Comparison of ENCODE assay signal across 19 cellular contexts in the genomic region with DNA sequence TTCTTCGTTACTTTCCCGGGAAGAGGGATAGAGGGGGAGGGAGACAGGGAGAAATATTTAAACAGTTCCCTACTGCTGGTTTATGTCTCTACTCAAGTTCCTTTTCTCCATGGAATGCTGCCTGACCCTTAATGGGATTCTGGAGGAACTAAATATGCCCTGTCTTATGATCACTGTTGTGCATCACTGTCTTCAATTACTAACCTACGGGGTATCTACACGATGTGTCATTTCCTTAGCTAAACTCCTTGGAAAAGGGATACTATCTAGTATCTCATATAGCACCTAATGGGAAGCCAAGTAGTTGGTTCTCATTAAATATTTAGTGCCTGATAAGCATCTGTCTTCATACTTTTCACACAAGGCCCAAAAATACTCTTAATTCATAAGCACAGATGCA. TPM values are rescaled to one million over a fixed set of nuclear protein-coding genes. Genes with fewer than 3 reads are reported as not detected.
A peak's percentile ranks its signal among the peaks of the same experiment; 100 is the strongest.
DNase-seq lines count a peak whose midpoint lies in the region; ATAC-seq, FAIRE-seq and TF ChIP-seq lines count a peak whose summit lies in the region.
"Had no signal": no experiment of that assay in that cellular context is flagged by ENCODE, and none has a peak within 500 bp of the region (broad histone marks: within the 10 kb centered on the region; RNA-seq: fewer than 3 reads in every experiment).

No MANE protein-coding gene starts in this region.

- H3K9me3 ChIP-seq in subcutaneous abdominal adipose tissue (ENCODE audit: control insufficient read depth in 5 of 5, low read length in 5 of 5), result no peaks in the 10 kb centered on the region
- H3K9me3 ChIP-seq: left lung had no signal

- no peak overlapping the region for H3K9ac ChIP-seq in subcutaneous abdominal adipose tissue (ENCODE audit: low read length in 5 of 5)

- no peak overlapping the region for H3K4me3 Mint-ChIP-seq in activated CD4-positive, alpha-beta T cell treated with anti-CD3 and anti-CD28 coated beads, Interleukin-2, amount 10 ng/mL, durations not matched to agents 7 days and 5 days
- H3K4me3 Mint-ChIP-seq: activated T-helper 1 cell treated with anti-CD3 and anti-CD28 coated beads, Interleukin-12 subunit alpha, Interleukin-12 subunit beta, Interleukin-2, Interleukin-4 antibody, amounts not matched to agents 30 ng/mL and 10 ng/mL and 1 ng/mL, durations not matched to agents 14 hours and 24 hours and 36 hours; CD8-positive, alpha-beta memory T cell; naive B cell; T-helper 2 cell treated with Interferon-gamma antibody and Interleukin-4, amounts not matched to agents 5 μg/mL and 100 μg/mL, for 36 hours had no signal

- CTCF ChIA-PET in activated CD4-positive, alpha-beta T cell treated with anti-CD3 and anti-CD28 coated beads, Interleukin-2, amount 10 ng/mL, durations not matched to agents 7 days and 5 days (lab: Charles Lee), result no interaction called here

- peaks cover 6% of the 10 kb centered on the region for H3K4me1 Mint-ChIP-seq in activated CD4-positive, alpha-beta T cell treated with anti-CD3 and anti-CD28 coated beads, Interleukin-2, amount 10 ng/mL, durations not matched to agents 7 days and 5 days

- POLR2A ChIA-PET in activated CD4-positive, alpha-beta T cell treated with anti-CD3 and anti-CD28 coated beads, Interleukin-2, amount 10 ng/mL, durations not matched to agents 7 days and 5 days (lab: Charles Lee), result interaction anchor here (0.6 kb wide), 1 partner anchor 287 kb away, joined by 3 read pairs; no protein-coding TSS in a partner anchor

- no peak overlapping the region for H3K4me3 ChIP-seq in fibroblast of the aortic adventitia (ENCODE audit: low read depth, low read length)
- H3K4me3 ChIP-seq in subcutaneous abdominal adipose tissue (ENCODE audit: low read depth in 1 of 5, low read length in 5 of 5), result no peak overlapping the region
- H3K4me3 ChIP-seq: left lung had no signal

- no peaks in the 10 kb centered on the region for H3K27me3 Mint-ChIP-seq in activated CD4-positive, alpha-beta T cell treated with anti-CD3 and anti-CD28 coated beads, Interleukin-2, amount 10 ng/mL, durations not matched to agents 7 days and 5 days
- H3K27me3 Mint-ChIP-seq: CD8-positive, alpha-beta memory T cell; naive B cell had no signal

- H3K36me3 Mint-ChIP-seq in activated CD4-positive, alpha-beta T cell treated with anti-CD3 and anti-CD28 coated beads, Interleukin-2, amount 10 ng/mL, durations not matched to agents 7 days and 5 days (ENCODE audit: low read depth), result peaks cover 68% of the 10 kb centered on the region

- FAIRE-seq in GM19239 (lab: Jason Lieb, UNC), result peak; percentile 63
- FAIRE-seq in GM12892 (lab: Jason Lieb, UNC), result no peak

- no peaks in the 10 kb centered on the region for H3K9me3 Mint-ChIP-seq in activated CD4-positive, alpha-beta T cell treated with anti-CD3 and anti-CD28 coated beads, Interleukin-2, amount 10 ng/mL, durations not matched to agents 7 days and 5 days
- H3K9me3 Mint-ChIP-seq: CD8-positive, alpha-beta memory T cell; naive B cell; T-helper 2 cell treated with Interferon-gamma antibody and Interleukin-4, amounts not matched to agents 5 μg/mL and 100 μg/mL, for 36 hours had no signal

- peaks cover 14 to 34% (median 18%) of the 10 kb centered on the region in 5 donors for H3K36me3 ChIP-seq in subcutaneous abdominal adipose tissue (ENCODE audit: control insufficient read depth in 5 of 5, insufficient read depth in 5 of 5, low read length in 5 of 5)

- no peak for ATAC-seq in left colon
- ATAC-seq: Right ventricle myocardium inferior had no signal

- no peak overlapping the region for H3K27ac Mint-ChIP-seq in activated CD4-positive, alpha-beta T cell treated with anti-CD3 and anti-CD28 coated beads, Interleukin-2, amount 10 ng/mL, durations not matched to agents 7 days and 5 days
- H3K27ac Mint-ChIP-seq: activated T-helper 1 cell treated with anti-CD3 and anti-CD28 coated beads, Interleukin-12 subunit alpha, Interleukin-12 subunit beta, Interleukin-2, Interleukin-4 antibody, amounts not matched to agents 30 ng/mL and 10 ng/mL and 1 ng/mL, durations not matched to agents 14 hours and 24 hours and 36 hours; T-helper 2 cell treated with Interferon-gamma antibody and Interleukin-4, amounts not matched to agents 5 μg/mL and 100 μg/mL, for 36 hours had no signal

- DNase-seq in GM19239 (ENCODE audit: insufficient read length, low spot score) (no peak), amniotic epithelial cell (ENCODE audit: low read depth) (peak; percentile 40), fibroblast of the aortic adventitia (ENCODE audit: low read depth) (peak; percentile 69), GM12892 (ENCODE audit: insufficient read length) (no peak), left colon (no peak)
- no peak for DNase-seq in activated CD4-positive, alpha-beta T cell treated with anti-CD3 and anti-CD28 coated beads, Interleukin-2, amount 10 ng/mL, durations not matched to agents 7 days and 5 days
- DNase-seq: activated CD4-positive, alpha-beta T cell treated with anti-CD3 and anti-CD28 coated beads, Interleukin-2, amount 50 U/mL, for 4 hours; anterior cingulate cortex; CD8-positive, alpha-beta memory T cell; effector CD4-positive, alpha-beta T cell; GOT3; head of caudate nucleus; left lung; naive B cell; NCI-H1930 had no signal

- intact Hi-C loops in left colon (cut with DNase I, micrococcal nuclease), result no loop called here

- H3K27ac ChIP-seq in subcutaneous abdominal adipose tissue (ENCODE audit: low read depth, low read length), result peak overlapping the region; percentile 50

- H3K27me3 ChIP-seq in subcutaneous abdominal adipose tissue (ENCODE audit: control insufficient read depth in 5 of 5, insufficient read depth in 4 of 5, low read length in 5 of 5), result no peaks in the 10 kb centered on the region
- H3K27me3 ChIP-seq: left lung had no signal

- TF ChIP-seq CTCF in fibroblast of the aortic adventitia (IDR thresholded peaks at IDR 0.05; ENCODE audit: insufficient read depth, low read length), result no peak

- peaks cover 0 to 33% (median 15%) of the 10 kb centered on the region in 5 donors for H3K4me1 ChIP-seq in subcutaneous abdominal adipose tissue (ENCODE audit: control insufficient read depth in 5 of 5, insufficient read depth in 5 of 5, low read length in 5 of 5)

- TF ChIP-seq POLR2A in GM12892 (IDR thresholded peaks at IDR 0.05; ENCODE audit: low read depth, low read length), result no peak

RNA-seq across cellular contexts. Expression of a gene that starts 37.5 kb away (rescaled TPM):
- total RNA-seq in fibroblast of the aortic adventitia (ENCODE audit: low replicate concordance), result 56.8 and 137 TPM in 2 replicates
- 0.11 TPM for polyA plus RNA-seq in GM12892 (2012; ENCODE audit: missing spikeins)
- total RNA-seq in left colon, result 10 to 100 TPM; 13.2 to 27.6 TPM
- total RNA-seq in activated CD4-positive, alpha-beta T cell treated with anti-CD3 and anti-CD28 coated beads, Interleukin-2, amount 10 ng/mL, durations not matched to agents 7 days and 5 days, result 1 to 10 TPM; 3.8 to 4.1 TPM

RNA-seq across cellular contexts. Expression of a gene that starts 54.9 kb away (rescaled TPM):
- total RNA-seq in fibroblast of the aortic adventitia (ENCODE audit: low replicate concordance), result 37.0 and 53.3 TPM in 2 replicates
- 16.4 TPM for polyA plus RNA-seq in GM12892 (2012; ENCODE audit: missing spikeins)
- 10 to 100 TPM; 56.3 to 69.5 TPM for total RNA-seq in left colon
- total RNA-seq in activated CD4-positive, alpha-beta T cell treated with anti-CD3 and anti-CD28 coated beads, Interleukin-2, amount 10 ng/mL, durations not matched to agents 7 days and 5 days, result 10 to 100 TPM; 43.6 to 44.7 TPM

Comparison
In these comparisons a context has a peak if more than half of its experiments do, and no peak if none do; other contexts are left out.
1. DNase-seq: peak in amniotic epithelial cell (single experiment) and fibroblast of the aortic adventitia (single experiment); none in GM19239 (single experiment), GM12892 (single experiment), left colon (0 of 2) and activated CD4-positive, alpha-beta T cell treated with anti-CD3 and anti-CD28 coated beads, Interleukin-2, amount 10 ng/mL, durations not matched to agents 7 days and 5 days (single experiment).